ENCODE assay signal across 8 cellular contexts in the genomic region with DNA sequence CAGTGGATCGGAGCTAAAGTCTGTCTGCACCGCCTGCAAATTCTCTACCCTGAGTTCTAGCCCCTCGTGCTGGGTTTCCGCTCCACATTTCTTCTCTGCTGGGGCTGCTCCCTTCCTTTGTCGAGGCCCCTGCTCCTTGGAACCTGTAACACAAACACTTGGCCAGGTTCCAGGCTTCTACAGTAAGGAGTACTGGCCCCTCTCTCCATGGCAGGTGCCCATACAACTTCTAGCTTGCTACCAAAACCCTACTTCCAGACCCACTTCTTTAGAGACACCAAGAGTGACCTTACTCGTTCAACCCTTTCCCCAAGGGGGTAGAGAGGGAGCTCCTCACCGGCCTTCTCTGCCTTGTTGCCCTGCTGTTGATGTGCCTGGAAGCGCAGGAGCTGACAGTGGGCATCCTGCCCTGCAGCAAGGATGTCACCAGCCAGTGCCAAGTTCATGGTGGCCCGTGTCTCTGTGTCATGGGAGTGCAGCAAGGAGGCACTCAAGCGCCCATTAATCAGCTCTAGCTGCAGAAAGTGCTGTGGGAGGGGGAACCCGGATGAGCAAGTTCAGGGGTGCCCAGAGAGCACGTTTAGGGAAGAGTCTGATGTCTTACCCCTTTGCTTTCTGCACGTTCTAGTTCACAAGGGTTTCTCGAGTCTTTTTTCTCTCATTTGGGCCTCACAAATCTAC. TPM values are rescaled to one million over a fixed set of nuclear protein-coding genes. Genes with fewer than 3 reads are reported as not detected.
DNase-seq lines count a peak whose midpoint lies in the region; ATAC-seq and FAIRE-seq lines count a peak whose summit lies in the region.

No MANE protein-coding gene starts in this region.

- H3K27me3 Mint-ChIP-seq in activated T-cell treated with anti-CD3 and anti-CD28 coated beads, Interleukin-2, amount 50 U/mL, for 4 hours (ENCODE audit: low read depth) = no peaks in the 10 kb centered on the region

- H3K36me3 ChIP-seq in small intestine (ENCODE audit: control insufficient read depth in 2 of 2, insufficient read depth in 2 of 2, low read length in 2 of 2) = peaks cover 9 to 11% of the 10 kb centered on the region in 2 donors

- H3K4me3 Mint-ChIP-seq in activated T-cell treated with anti-CD3 and anti-CD28 coated beads, Interleukin-2, amount 50 U/mL, for 4 hours = peak overlapping the region; percentile 91

- peak overlapping the region; percentile 80 to 89 for H3K4me3 ChIP-seq in small intestine (ENCODE audit: low read depth in 1 of 2, low read length in 2 of 2)

- DNase-seq in DMS53 (lab: John Stamatoyannopoulos, UW) (peak; percentile 25), DMS53 treated with DMSO at 0.1 percent for 48 hours (lab: John Stamatoyannopoulos, UW; ENCODE audit: unreplicated experiment) (no peak), hepatic stellate cell (ENCODE audit: low spot score) (peak; percentile 31), small intestine (peak; percentile 26), glomerular visceral epithelial cell (ENCODE audit: extremely low spot score) (no peak), NCI-H345 treated with DMSO at 0.1 percent for 48 hours (lab: John Stamatoyannopoulos, UW; ENCODE audit: unreplicated experiment) (no peak)
- DNase-seq in activated T-cell treated with anti-CD3 and anti-CD28 coated beads, Interleukin-2, amount 50 U/mL, for 4 hours = no peak

- H3K9me3 Mint-ChIP-seq in activated T-cell treated with anti-CD3 and anti-CD28 coated beads, Interleukin-2, amount 50 U/mL, for 4 hours = no peaks in the 10 kb centered on the region

- H3K9me3 ChIP-seq in small intestine (ENCODE audit: control insufficient read depth, low read depth) = no peaks in the 10 kb centered on the region

- peaks cover 3 to 7% of the 10 kb centered on the region in 2 donors for H3K4me1 ChIP-seq in small intestine (ENCODE audit: control insufficient read depth in 2 of 2, insufficient read depth in 1 of 2, low read depth in 1 of 2, low read length in 1 of 2)

- peaks cover 21% of the 10 kb centered on the region for H3K4me1 Mint-ChIP-seq in activated T-cell treated with anti-CD3 and anti-CD28 coated beads, Interleukin-2, amount 50 U/mL, for 4 hours (ENCODE audit: low read depth)

- peak; percentile 20 to 32 for ATAC-seq in activated T-cell treated with anti-CD3 and anti-CD28 coated beads, Interleukin-2, amount 50 U/mL, for 4 hours
- no peak for ATAC-seq in HG02870 (IDR thresholded peaks at IDR 0.05; ENCODE audit: unreplicated experiment)

- peaks cover 15% of the 10 kb centered on the region for H3K36me3 Mint-ChIP-seq in activated T-cell treated with anti-CD3 and anti-CD28 coated beads, Interleukin-2, amount 50 U/mL, for 4 hours (ENCODE audit: insufficient read depth)

- no peak for FAIRE-seq in small intestine (lab: Jason Lieb, UNC)

- H3K27ac ChIP-seq in small intestine (ENCODE audit: low read depth in 1 of 2, low read length in 1 of 2) = peak overlapping the region in 1 of 2 donors; percentile 90

- no peaks in the 10 kb centered on the region for H3K27me3 ChIP-seq in small intestine (ENCODE audit: control insufficient read depth in 2 of 2, insufficient read depth in 2 of 2, low read length in 2 of 2)

- WGBS in small intestine, 3 donors = 24 to 39% (median 30%) methylated on average over 14 of the region's 14 CpGs

RNA-seq across cellular contexts. Expression of a gene that starts 1.1 kb away (rescaled TPM):
- total RNA-seq in activated T-cell treated with anti-CD3 and anti-CD28 coated beads, Interleukin-2, amount 50 U/mL, for 4 hours = 100 to 1,000 TPM in 2 of 3 donors, 10 to 100 TPM in 1; 98.0 to 119 (median 106) TPM
- polyA plus RNA-seq in small intestine = 10 to 100 TPM; 48.7 to 76.0 (median 52.7) TPM

RNA-seq across cellular contexts. Expression of a gene that starts 5.9 kb away (rescaled TPM):
- not detected for total RNA-seq in activated T-cell treated with anti-CD3 and anti-CD28 coated beads, Interleukin-2, amount 50 U/mL, for 4 hours
- polyA plus RNA-seq in small intestine = not detected

RNA-seq across cellular contexts. Expression of a gene that starts 9.7 kb away (rescaled TPM):
- not detected for total RNA-seq in activated T-cell treated with anti-CD3 and anti-CD28 coated beads, Interleukin-2, amount 50 U/mL, for 4 hours
- polyA plus RNA-seq in small intestine = under 1 TPM in 1 of 3 donors, not detected in 2; 0.25 TPM

RNA-seq across cellular contexts. Expression of a gene that starts 14.4 kb away (rescaled TPM):
- 1 to 10 TPM; 2.6 to 7.3 (median 2.7) TPM for total RNA-seq in activated T-cell treated with anti-CD3 and anti-CD28 coated beads, Interleukin-2, amount 50 U/mL, for 4 hours
- polyA plus RNA-seq in small intestine = 1 to 10 TPM; 3.8 to 5.2 (median 3.8) TPM

RNA-seq across cellular contexts. Expression of a gene that starts 15.5 kb away (rescaled TPM):
- not detected for total RNA-seq in activated T-cell treated with anti-CD3 and anti-CD28 coated beads, Interleukin-2, amount 50 U/mL, for 4 hours
- polyA plus RNA-seq in small intestine = under 1 TPM in 1 of 3 donors, not detected in 2; 0.03 TPM

Comparison
In these comparisons a context has a peak if more than half of its experiments do, and no peak if none do; other contexts are left out.
1. DNase-seq: peak in DMS53 (single experiment), hepatic stellate cell (single experiment) and small intestine (single experiment); none in DMS53 treated with DMSO at 0.1 percent for 48 hours (single experiment), activated T-cell treated with anti-CD3 and anti-CD28 coated beads, Interleukin-2, amount 50 U/mL, for 4 hours (single experiment), glomerular visceral epithelial cell (single experiment) and NCI-H345 treated with DMSO at 0.1 percent for 48 hours (single experiment).